Comparison of ENCODE assay signal across 1 cellular context in the genomic region with DNA sequence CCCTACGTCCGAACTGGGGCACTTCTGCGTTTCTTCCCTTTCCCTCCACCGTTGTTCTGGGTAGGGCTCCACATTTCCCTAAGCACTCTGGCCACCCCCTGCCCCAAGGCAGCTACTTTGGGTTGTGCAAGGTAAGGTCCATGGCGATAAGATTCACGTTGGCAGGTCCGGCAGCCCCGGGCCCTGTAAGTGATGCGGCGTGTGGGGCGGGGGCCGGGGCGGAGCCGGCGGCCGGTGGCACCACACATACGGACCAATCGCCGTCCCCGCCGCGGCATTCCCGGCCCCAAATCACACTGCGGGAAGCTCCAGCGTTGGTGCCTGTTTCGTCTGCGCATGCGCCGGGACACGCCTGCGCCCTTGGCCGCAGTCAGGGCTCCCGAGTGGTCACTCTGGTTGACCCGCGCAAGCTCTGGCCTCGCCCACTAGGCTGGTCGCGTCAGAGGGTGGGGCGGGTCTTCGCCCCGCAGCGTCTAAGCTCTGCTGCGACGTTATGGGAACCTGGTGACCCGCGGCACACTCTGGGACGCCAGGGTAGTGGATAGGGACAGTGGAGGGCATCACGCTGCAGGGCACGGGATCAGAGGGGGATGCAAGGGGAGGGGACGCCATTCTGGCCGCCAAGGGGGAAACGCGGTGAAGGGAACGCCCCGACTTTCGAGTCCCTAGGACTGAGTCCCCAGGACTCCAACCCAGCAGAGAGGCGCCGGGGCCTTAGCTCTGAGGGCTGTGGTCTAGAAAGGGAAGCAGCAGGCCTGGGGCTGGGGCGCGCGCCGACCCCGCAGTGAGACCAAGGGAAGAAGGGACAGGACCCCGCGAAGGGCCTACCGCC.
TF ChIP-seq lines count a peak whose summit lies in the region.

No MANE protein-coding gene starts in this region.

TF ChIP-seq in GM12878, 131 proteins besides CTCF, POLR2A, EP300 and RAD21 (continued from another document and continues in another):
- TF ChIP-seq, protein P1, sequence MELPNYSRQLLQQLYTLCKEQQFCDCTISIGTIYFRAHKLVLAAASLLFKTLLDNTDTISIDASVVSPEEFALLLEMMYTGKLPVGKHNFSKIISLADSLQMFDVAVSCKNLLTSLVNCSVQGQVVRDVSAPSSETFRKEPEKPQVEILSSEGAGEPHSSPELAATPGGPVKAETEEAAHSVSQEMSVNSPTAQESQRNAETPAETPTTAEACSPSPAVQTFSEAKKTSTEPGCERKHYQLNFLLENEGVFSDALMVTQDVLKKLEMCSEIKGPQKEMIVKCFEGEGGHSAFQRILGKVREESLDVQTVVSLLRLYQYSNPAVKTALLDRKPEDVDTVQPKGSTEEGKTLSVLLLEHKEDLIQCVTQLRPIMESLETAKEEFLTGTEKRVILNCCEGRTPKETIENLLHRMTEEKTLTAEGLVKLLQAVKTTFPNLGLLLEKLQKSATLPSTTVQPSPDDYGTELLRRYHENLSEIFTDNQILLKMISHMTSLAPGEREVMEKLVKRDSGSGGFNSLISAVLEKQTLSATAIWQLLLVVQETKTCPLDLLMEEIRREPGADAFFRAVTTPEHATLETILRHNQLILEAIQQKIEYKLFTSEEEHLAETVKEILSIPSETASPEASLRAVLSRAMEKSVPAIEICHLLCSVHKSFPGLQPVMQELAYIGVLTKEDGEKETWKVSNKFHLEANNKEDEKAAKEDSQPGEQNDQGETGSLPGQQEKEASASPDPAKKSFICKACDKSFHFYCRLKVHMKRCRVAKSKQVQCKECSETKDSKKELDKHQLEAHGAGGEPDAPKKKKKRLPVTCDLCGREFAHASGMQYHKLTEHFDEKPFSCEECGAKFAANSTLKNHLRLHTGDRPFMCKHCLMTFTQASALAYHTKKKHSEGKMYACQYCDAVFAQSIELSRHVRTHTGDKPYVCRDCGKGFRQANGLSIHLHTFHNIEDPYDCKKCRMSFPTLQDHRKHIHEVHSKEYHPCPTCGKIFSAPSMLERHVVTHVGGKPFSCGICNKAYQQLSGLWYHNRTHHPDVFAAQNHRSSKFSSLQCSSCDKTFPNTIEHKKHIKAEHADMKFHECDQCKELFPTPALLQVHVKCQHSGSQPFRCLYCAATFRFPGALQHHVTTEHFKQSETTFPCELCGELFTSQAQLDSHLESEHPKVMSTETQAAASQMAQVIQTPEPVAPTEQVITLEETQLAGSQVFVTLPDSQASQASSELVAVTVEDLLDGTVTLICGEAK (IDR thresholded peaks at IDR 0.05; ENCODE audit: borderline replicate concordance), result no peak
- TF ChIP-seq MTA3 (IDR thresholded peaks at IDR 0.05; ENCODE audit: borderline replicate concordance, low read length) (no peak; the same call in 1 of the 2 replicates), IKZF2 (IDR thresholded peaks at IDR 0.05) (no peak; a peak in 1 of 4 replicates), GATAD2B (conservative IDR thresholded peaks at IDR 0.05; ENCODE audit: low read depth) (no peak; the same call in 1 of the 2 replicates), ZNF274 (IDR thresholded peaks at IDR 0.05; ENCODE audit: insufficient read depth, insufficient read length) (no peak), CHD1 (IDR thresholded peaks at IDR 0.05; ENCODE audit: low read depth, low read length) (no peak; the same call in 1 of the 2 replicates), TAF1 (IDR thresholded peaks at IDR 0.05; ENCODE audit: borderline replicate concordance, low read depth, low read length) (0 out of 2 replicates have a peak, but pooled peaks have one; percentile 17), CBX5 (IDR thresholded peaks at IDR 0.05; ENCODE audit: low read depth) (no peak), TCF7 (IDR thresholded peaks at IDR 0.05; ENCODE audit: borderline replicate concordance) (no peak), CREM (IDR thresholded peaks at IDR 0.05; ENCODE audit: low read depth) (0 out of 2 replicates have a peak, but pooled peaks have one; percentile 33), SIX5 (IDR thresholded peaks at IDR 0.05; ENCODE audit: low read depth, low read length, severe bottlenecking) (no peak), MYC (IDR thresholded peaks at IDR 0.05; ENCODE audit: insufficient read depth, insufficient read length, insufficient replicate concordance, low read length, severe bottlenecking) (no peak), MYB (IDR thresholded peaks at IDR 0.05; ENCODE audit: borderline replicate concordance, low read depth, low read length) (no peak), TCF3 (IDR thresholded peaks at IDR 0.05; ENCODE audit: borderline replicate concordance, insufficient read depth, low read depth, low read length) (no peak), TARDBP (IDR thresholded peaks at IDR 0.05; ENCODE audit: borderline replicate concordance) (no peak), YY1 (IDR thresholded peaks at IDR 0.05; ENCODE audit: low read depth, low read length) (no peak), ZNF24 (IDR thresholded peaks at IDR 0.05) (no peak), CBX3 (IDR thresholded peaks at IDR 0.05; ENCODE audit: borderline replicate concordance, low read depth) (no peak), BHLHE40 (IDR thresholded peaks at IDR 0.05; ENCODE audit: borderline replicate concordance in 1 of 2, low read depth in 2 of 2, low read length in 1 of 2) (peak; percentile 16 to 72; a peak in 2 of 4 replicates), MEF2B (IDR thresholded peaks at IDR 0.05; ENCODE audit: partially characterized antibody, poor library complexity, severe bottlenecking) (no peak), HDAC2 (IDR thresholded peaks at IDR 0.05) (no peak), BACH1 (IDR thresholded peaks at IDR 0.05; ENCODE audit: borderline replicate concordance) (0 out of 2 replicates have a peak, but pooled peaks have one; percentile 13), NR2C2 (IDR thresholded peaks at IDR 0.05; ENCODE audit: borderline replicate concordance, control insufficient read depth, insufficient read length, low read depth) (no peak), SPI1 (IDR thresholded peaks at IDR 0.05; ENCODE audit: borderline replicate concordance, insufficient read depth, low read depth, low read length) (no peak), CBFB (IDR thresholded peaks at IDR 0.05; ENCODE audit: low read depth) (no peak), BCL11A (IDR thresholded peaks at IDR 0.05; ENCODE audit: low read depth, low read length) (no peak)
- TF ChIP-seq, protein P2, sequence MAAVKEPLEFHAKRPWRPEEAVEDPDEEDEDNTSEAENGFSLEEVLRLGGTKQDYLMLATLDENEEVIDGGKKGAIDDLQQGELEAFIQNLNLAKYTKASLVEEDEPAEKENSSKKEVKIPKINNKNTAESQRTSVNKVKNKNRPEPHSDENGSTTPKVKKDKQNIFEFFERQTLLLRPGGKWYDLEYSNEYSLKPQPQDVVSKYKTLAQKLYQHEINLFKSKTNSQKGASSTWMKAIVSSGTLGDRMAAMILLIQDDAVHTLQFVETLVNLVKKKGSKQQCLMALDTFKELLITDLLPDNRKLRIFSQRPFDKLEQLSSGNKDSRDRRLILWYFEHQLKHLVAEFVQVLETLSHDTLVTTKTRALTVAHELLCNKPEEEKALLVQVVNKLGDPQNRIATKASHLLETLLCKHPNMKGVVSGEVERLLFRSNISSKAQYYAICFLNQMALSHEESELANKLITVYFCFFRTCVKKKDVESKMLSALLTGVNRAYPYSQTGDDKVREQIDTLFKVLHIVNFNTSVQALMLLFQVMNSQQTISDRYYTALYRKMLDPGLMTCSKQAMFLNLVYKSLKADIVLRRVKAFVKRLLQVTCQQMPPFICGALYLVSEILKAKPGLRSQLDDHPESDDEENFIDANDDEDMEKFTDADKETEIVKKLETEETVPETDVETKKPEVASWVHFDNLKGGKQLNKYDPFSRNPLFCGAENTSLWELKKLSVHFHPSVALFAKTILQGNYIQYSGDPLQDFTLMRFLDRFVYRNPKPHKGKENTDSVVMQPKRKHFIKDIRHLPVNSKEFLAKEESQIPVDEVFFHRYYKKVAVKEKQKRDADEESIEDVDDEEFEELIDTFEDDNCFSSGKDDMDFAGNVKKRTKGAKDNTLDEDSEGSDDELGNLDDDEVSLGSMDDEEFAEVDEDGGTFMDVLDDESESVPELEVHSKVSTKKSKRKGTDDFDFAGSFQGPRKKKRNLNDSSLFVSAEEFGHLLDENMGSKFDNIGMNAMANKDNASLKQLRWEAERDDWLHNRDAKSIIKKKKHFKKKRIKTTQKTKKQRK (IDR thresholded peaks at IDR 0.05; ENCODE audit: low read depth, low read length), result no peak
- TF ChIP-seq, protein P3, sequence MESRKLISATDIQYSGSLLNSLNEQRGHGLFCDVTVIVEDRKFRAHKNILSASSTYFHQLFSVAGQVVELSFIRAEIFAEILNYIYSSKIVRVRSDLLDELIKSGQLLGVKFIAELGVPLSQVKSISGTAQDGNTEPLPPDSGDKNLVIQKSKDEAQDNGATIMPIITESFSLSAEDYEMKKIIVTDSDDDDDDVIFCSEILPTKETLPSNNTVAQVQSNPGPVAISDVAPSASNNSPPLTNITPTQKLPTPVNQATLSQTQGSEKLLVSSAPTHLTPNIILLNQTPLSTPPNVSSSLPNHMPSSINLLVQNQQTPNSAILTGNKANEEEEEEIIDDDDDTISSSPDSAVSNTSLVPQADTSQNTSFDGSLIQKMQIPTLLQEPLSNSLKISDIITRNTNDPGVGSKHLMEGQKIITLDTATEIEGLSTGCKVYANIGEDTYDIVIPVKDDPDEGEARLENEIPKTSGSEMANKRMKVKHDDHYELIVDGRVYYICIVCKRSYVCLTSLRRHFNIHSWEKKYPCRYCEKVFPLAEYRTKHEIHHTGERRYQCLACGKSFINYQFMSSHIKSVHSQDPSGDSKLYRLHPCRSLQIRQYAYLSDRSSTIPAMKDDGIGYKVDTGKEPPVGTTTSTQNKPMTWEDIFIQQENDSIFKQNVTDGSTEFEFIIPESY (IDR thresholded peaks at IDR 0.05), result no peak
- TF ChIP-seq, protein P4, sequence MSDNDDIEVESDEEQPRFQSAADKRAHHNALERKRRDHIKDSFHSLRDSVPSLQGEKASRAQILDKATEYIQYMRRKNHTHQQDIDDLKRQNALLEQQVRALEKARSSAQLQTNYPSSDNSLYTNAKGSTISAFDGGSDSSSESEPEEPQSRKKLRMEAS (IDR thresholded peaks at IDR 0.05; ENCODE audit: low read depth, low read length), result no peak
- TF ChIP-seq, protein P5, sequence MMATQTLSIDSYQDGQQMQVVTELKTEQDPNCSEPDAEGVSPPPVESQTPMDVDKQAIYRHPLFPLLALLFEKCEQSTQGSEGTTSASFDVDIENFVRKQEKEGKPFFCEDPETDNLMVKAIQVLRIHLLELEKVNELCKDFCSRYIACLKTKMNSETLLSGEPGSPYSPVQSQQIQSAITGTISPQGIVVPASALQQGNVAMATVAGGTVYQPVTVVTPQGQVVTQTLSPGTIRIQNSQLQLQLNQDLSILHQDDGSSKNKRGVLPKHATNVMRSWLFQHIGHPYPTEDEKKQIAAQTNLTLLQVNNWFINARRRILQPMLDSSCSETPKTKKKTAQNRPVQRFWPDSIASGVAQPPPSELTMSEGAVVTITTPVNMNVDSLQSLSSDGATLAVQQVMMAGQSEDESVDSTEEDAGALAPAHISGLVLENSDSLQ (IDR thresholded peaks at IDR 0.05), result no peak
- TF ChIP-seq, protein P6, sequence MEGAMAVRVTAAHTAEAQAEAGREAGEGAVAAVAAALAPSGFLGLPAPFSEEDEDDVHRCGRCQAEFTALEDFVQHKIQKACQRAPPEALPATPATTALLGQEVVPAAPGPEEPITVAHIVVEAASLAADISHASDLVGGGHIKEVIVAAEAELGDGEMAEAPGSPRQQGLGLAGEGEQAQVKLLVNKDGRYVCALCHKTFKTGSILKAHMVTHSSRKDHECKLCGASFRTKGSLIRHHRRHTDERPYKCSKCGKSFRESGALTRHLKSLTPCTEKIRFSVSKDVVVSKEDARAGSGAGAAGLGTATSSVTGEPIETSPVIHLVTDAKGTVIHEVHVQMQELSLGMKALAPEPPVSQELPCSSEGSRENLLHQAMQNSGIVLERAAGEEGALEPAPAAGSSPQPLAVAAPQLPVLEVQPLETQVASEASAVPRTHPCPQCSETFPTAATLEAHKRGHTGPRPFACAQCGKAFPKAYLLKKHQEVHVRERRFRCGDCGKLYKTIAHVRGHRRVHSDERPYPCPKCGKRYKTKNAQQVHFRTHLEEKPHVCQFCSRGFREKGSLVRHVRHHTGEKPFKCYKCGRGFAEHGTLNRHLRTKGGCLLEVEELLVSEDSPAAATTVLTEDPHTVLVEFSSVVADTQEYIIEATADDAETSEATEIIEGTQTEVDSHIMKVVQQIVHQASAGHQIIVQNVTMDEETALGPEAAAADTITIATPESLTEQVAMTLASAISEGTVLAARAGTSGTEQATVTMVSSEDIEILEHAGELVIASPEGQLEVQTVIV (IDR thresholded peaks at IDR 0.05; ENCODE audit: borderline replicate concordance, partially characterized antibody), result peak; percentile 69
- TF ChIP-seq, protein P7, sequence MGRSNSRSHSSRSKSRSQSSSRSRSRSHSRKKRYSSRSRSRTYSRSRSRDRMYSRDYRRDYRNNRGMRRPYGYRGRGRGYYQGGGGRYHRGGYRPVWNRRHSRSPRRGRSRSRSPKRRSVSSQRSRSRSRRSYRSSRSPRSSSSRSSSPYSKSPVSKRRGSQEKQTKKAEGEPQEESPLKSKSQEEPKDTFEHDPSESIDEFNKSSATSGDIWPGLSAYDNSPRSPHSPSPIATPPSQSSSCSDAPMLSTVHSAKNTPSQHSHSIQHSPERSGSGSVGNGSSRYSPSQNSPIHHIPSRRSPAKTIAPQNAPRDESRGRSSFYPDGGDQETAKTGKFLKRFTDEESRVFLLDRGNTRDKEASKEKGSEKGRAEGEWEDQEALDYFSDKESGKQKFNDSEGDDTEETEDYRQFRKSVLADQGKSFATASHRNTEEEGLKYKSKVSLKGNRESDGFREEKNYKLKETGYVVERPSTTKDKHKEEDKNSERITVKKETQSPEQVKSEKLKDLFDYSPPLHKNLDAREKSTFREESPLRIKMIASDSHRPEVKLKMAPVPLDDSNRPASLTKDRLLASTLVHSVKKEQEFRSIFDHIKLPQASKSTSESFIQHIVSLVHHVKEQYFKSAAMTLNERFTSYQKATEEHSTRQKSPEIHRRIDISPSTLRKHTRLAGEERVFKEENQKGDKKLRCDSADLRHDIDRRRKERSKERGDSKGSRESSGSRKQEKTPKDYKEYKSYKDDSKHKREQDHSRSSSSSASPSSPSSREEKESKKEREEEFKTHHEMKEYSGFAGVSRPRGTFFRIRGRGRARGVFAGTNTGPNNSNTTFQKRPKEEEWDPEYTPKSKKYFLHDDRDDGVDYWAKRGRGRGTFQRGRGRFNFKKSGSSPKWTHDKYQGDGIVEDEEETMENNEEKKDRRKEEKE (IDR thresholded peaks at IDR 0.05), result no peak
- TF ChIP-seq, protein P8, sequence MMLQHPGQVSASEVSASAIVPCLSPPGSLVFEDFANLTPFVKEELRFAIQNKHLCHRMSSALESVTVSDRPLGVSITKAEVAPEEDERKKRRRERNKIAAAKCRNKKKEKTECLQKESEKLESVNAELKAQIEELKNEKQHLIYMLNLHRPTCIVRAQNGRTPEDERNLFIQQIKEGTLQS (IDR thresholded peaks at IDR 0.05; ENCODE audit: borderline replicate concordance, extremely low read depth, low read depth, low read length), result no peak
- TF ChIP-seq, protein P9, sequence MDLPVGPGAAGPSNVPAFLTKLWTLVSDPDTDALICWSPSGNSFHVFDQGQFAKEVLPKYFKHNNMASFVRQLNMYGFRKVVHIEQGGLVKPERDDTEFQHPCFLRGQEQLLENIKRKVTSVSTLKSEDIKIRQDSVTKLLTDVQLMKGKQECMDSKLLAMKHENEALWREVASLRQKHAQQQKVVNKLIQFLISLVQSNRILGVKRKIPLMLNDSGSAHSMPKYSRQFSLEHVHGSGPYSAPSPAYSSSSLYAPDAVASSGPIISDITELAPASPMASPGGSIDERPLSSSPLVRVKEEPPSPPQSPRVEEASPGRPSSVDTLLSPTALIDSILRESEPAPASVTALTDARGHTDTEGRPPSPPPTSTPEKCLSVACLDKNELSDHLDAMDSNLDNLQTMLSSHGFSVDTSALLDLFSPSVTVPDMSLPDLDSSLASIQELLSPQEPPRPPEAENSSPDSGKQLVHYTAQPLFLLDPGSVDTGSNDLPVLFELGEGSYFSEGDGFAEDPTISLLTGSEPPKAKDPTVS (IDR thresholded peaks at IDR 0.05; ENCODE audit: low read depth, low read length), result no peak
